In the genomic region with DNA sequence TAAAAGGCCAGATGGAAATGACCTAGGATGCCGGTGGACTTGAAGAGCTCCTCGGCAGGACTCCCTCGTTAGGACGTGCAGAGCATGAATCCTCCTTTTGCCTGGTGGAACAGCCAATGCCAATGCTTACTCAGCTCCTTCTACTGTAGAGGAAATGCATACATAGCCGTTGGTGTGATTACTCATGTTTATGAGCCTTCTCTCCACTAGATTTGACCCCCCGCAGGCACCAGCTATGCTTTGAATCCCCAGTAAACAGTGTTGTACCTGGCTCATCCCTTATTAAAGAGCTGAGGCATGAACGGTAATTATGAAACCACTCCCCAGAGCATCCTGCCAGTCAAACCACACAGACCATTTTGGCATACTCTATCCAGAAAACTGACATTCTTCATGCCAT, we compare ENCODE assay signal across 18 cellular contexts.
DNase-seq lines count a peak whose midpoint lies in the region; ATAC-seq, FAIRE-seq and TF ChIP-seq lines count a peak whose summit lies in the region.
"Had no signal": no experiment of that assay in that cellular context is flagged by ENCODE, and none has a peak within 500 bp of the region (broad histone marks: within the 10 kb centered on the region; RNA-seq: fewer than 3 reads in every experiment).

No MANE protein-coding gene starts in this region.

- no peaks in the 10 kb centered on the region for H4K20me1 ChIP-seq in IMR-90 (ENCODE audit: insufficient read depth, low read length)
- H4K20me1 ChIP-seq: BLaER1 treated with 17β-estradiol and CSF1 and Interleukin-3, amounts not matched to agents 10 nM and 100 nM had no signal

- dilution Hi-C loops in IMR-90 (cut with HindIII; ENCODE audit: low sequenced_read_pairs, unreplicated experiment), result no loop called here

- H4K5ac ChIP-seq in IMR-90 (ENCODE audit: low read depth, low read length), result peak overlapping the region; percentile 49; the same call in 1 of the 2 replicates

- H2BK15ac ChIP-seq in IMR-90 (ENCODE audit: low read depth, low read length), result 0 out of 3 replicates have a peak overlapping the region, but pooled peaks have one; percentile 57

- H2BK20ac ChIP-seq in IMR-90 (ENCODE audit: low read depth, low read length), result 0 out of 2 replicates have a peak overlapping the region, but pooled peaks have one; percentile 4

- H4K8ac ChIP-seq in IMR-90 (ENCODE audit: low read depth in 2 of 2, low read length in 2 of 2), result peak overlapping the region in 1 of 2 experiments; percentile 44; a peak in 1 of 4 replicates

- no peak for TF ChIP-seq RAD21 in IMR-90 (IDR thresholded peaks at IDR 0.05; ENCODE audit: low read length)

- peaks cover 15 to 39% of the 10 kb centered on the region in 2 experiments; a peak in 3 of 4 replicates for H3K79me1 ChIP-seq in IMR-90 (ENCODE audit: low read depth in 1 of 2, low read length in 2 of 2)

- in situ Hi-C loops in IMR-90 (cut with MboI; ENCODE audit: low sequenced_read_pairs), result no loop called here

- H3K9me3 ChIP-seq in IMR-90 (ENCODE audit: control insufficient read depth, insufficient read depth, low read length), result no peaks in the 10 kb centered on the region
- H3K9me3 ChIP-seq: BLaER1 treated with 17β-estradiol and CSF1 and Interleukin-3, amounts not matched to agents 10 nM and 100 nM; uterus had no signal

- WGBS in IMR-90 (ENCODE audit: extremely low coverage in 2 of 2, insufficient read length in 1 of 2), 2 experiments, result 100% methylated on average over 4 of the region's 7 CpGs; no CpG with 5 or more reads in 1 of the 2 experiments

- no peaks in the 10 kb centered on the region for H3K27me3 ChIP-seq in IMR-90 (ENCODE audit: control insufficient read depth, insufficient read depth, low read length)
- H3K27me3 ChIP-seq: BLaER1 treated with 17β-estradiol and CSF1 and Interleukin-3, amounts not matched to agents 10 nM and 100 nM; uterus had no signal

- CTCF ChIA-PET in IMR-90 (lab: Yijun Ruan, JAX), result no interaction called here

- no peak overlapping the region; the same call in 1 of the 2 replicates for H2AK5ac ChIP-seq in IMR-90 (ENCODE audit: low read depth, low read length)

- intact Hi-C loops in IMR-90 (cut with micrococcal nuclease) (no loop called here), Right ventricle myocardium superior (cut with DNase I) (no loop called here)

- H3K27me3 Mint-ChIP-seq in effector memory CD8-positive, alpha-beta T cell, result peaks cover 46 to 69% of the 10 kb centered on the region in 2 donors

- H3K4me3 Mint-ChIP-seq in effector memory CD8-positive, alpha-beta T cell, result no peak overlapping the region
- H3K4me3 Mint-ChIP-seq: activated CD8-positive, alpha-beta memory T cell treated with anti-CD3 and anti-CD28 coated beads, Interleukin-2, amount 10 ng/mL, durations not matched to agents 7 days and 5 days; activated naive CD4-positive, alpha-beta T cell treated with anti-CD3 and anti-CD28 coated beads for 36 hours; central memory CD8-positive, alpha-beta T cell; naive thymus-derived CD8-positive, alpha-beta T cell; stimulated activated naive B cell treated with anti-CD40 and anti-IgM and Interleukin-4, amounts not matched to agents 10 μg/mL and 1 μg/mL and 100 μg/mL, for 72 hours had no signal

- H3K4me1 Mint-ChIP-seq in effector memory CD8-positive, alpha-beta T cell (ENCODE audit: low read depth in 2 of 2), result no peaks in the 10 kb centered on the region
- H3K4me1 Mint-ChIP-seq: activated CD8-positive, alpha-beta memory T cell treated with anti-CD3 and anti-CD28 coated beads, Interleukin-2, amount 10 ng/mL, durations not matched to agents 7 days and 5 days; central memory CD8-positive, alpha-beta T cell; naive thymus-derived CD8-positive, alpha-beta T cell; stimulated activated naive B cell treated with anti-CD40 and anti-IgM and Interleukin-4, amounts not matched to agents 10 μg/mL and 1 μg/mL and 100 μg/mL, for 72 hours had no signal

- TF ChIP-seq POLR2A in IMR-90 (IDR thresholded peaks at IDR 0.05; ENCODE audit: low read depth, low read length), result no peak

- no peak overlapping the region for H2AFZ ChIP-seq in IMR-90 (replicated peaks; ENCODE audit: low read length, poor library complexity)

- no peak overlapping the region for H3K4me2 ChIP-seq in IMR-90 (ENCODE audit: low read depth, low read length)

- no TSS peak for BruUV-seq in IMR-90 (replicated peaks; lab: Mats Ljungman, UMichigan)

- peak overlapping the region; percentile 4; the same call in 1 of the 2 replicates for H3K14ac ChIP-seq in IMR-90 (replicated peaks; ENCODE audit: low read depth, low read length)

- POLR2A ChIA-PET in IMR-90 (lab: Charles Lee; ENCODE audit: unreplicated experiment), result no interaction called here

- FAIRE-seq in D721Med (lab: Jason Lieb, UNC), result no peak
- FAIRE-seq: GM12878 had no signal

- peaks cover 2% of the 10 kb centered on the region for H3K36me3 Mint-ChIP-seq in effector memory CD8-positive, alpha-beta T cell (ENCODE audit: insufficient read depth)
- H3K36me3 Mint-ChIP-seq: activated CD8-positive, alpha-beta memory T cell treated with anti-CD3 and anti-CD28 coated beads, Interleukin-2, amount 10 ng/mL, durations not matched to agents 7 days and 5 days; naive thymus-derived CD8-positive, alpha-beta T cell; stimulated activated naive B cell treated with anti-CD40 and anti-IgM and Interleukin-4, amounts not matched to agents 10 μg/mL and 1 μg/mL and 100 μg/mL, for 72 hours had no signal

- H2BK5ac ChIP-seq in IMR-90 (ENCODE audit: low read depth, low read length, poor library complexity, severe bottlenecking), result no peak overlapping the region

- TF ChIP-seq CTCF in IMR-90 (conservative IDR thresholded peaks at IDR 0.05; ENCODE audit: low read depth, low read length) (no peak), fibroblast of mammary gland (conservative IDR thresholded peaks at IDR 0.05; ENCODE audit: control insufficient read depth, insufficient read depth, low read depth, low read length) (no peak), D721Med (IDR thresholded peaks at IDR 0.05; ENCODE audit: insufficient read depth, missing control alignments) (no peak)

- peaks cover 63% of the 10 kb centered on the region for H3K36me3 ChIP-seq in IMR-90 (ENCODE audit: control insufficient read depth, insufficient read depth, low read length)
- H3K36me3 ChIP-seq: BLaER1 treated with 17β-estradiol and CSF1 and Interleukin-3, amounts not matched to agents 10 nM and 100 nM; uterus had no signal

- H3K18ac ChIP-seq in IMR-90 (ENCODE audit: low read depth, low read length), result peak overlapping the region; percentile 68; the same call in 1 of the 2 replicates

- peaks cover 30% of the 10 kb centered on the region for H3K9me1 ChIP-seq in IMR-90 (ENCODE audit: insufficient read depth, low read length)

- peak overlapping the region; percentile 31 for H4K91ac ChIP-seq in IMR-90 (ENCODE audit: insufficient read depth, low read depth, low read length)

- H3K4me1 ChIP-seq in IMR-90 (ENCODE audit: control insufficient read depth, insufficient read depth, low read length), result peaks cover 16% of the 10 kb centered on the region
- H3K4me1 ChIP-seq: uterus had no signal

- H3K56ac ChIP-seq in IMR-90 (ENCODE audit: extremely low read depth, insufficient read depth, low read length), result no peak overlapping the region

- peak; percentile 88 for DNase-seq in EH (ENCODE audit: low read depth)
- DNase-seq in IMR-90, result peak; percentile 48
- DNase-seq in RPMI7951 (ENCODE audit: low read depth), result peak; percentile 94
- DNase-seq in fibroblast of mammary gland (ENCODE audit: low read depth), result peak; percentile 45
- no peak for DNase-seq in D721Med (ENCODE audit: insufficient read length, low spot score)
- DNase-seq in Right ventricle myocardium superior, result no peak
- DNase-seq in activated CD8-positive, alpha-beta memory T cell treated with anti-CD3 and anti-CD28 coated beads for 24 hours, result no peak
- DNase-seq in effector memory CD8-positive, alpha-beta T cell, result no peak
- DNase-seq: activated CD8-positive, alpha-beta memory T cell treated with anti-CD3 and anti-CD28 coated beads, Interleukin-2, amount 10 ng/mL, durations not matched to agents 7 days and 5 days; activated naive CD4-positive, alpha-beta T cell treated with anti-CD3 and anti-CD28 coated beads for 36 hours; DND-41; naive thymus-derived CD8-positive, alpha-beta T cell; NCI-H2029; stimulated activated naive B cell treated with anti-CD40 and anti-IgM and Interleukin-4, amounts not matched to agents 10 μg/mL and 1 μg/mL and 100 μg/mL, for 72 hours; uterus had no signal

- no peaks in the 10 kb centered on the region for H3K9me3 Mint-ChIP-seq in effector memory CD8-positive, alpha-beta T cell
- H3K9me3 Mint-ChIP-seq: activated naive CD4-positive, alpha-beta T cell treated with anti-CD3 and anti-CD28 coated beads for 36 hours; central memory CD8-positive, alpha-beta T cell; naive thymus-derived CD8-positive, alpha-beta T cell; stimulated activated naive B cell treated with anti-CD40 and anti-IgM and Interleukin-4, amounts not matched to agents 10 μg/mL and 1 μg/mL and 100 μg/mL, for 72 hours had no signal

- no peak overlapping the region for H3K23ac ChIP-seq in IMR-90 (ENCODE audit: low read depth, low read length)

- no peak overlapping the region for H2AK9ac ChIP-seq in IMR-90 (replicated peaks; ENCODE audit: low read depth, low read length, poor library complexity)

- H3K27ac Mint-ChIP-seq in effector memory CD8-positive, alpha-beta T cell, result no peak overlapping the region
- H3K27ac Mint-ChIP-seq: activated CD8-positive, alpha-beta memory T cell treated with anti-CD3 and anti-CD28 coated beads, Interleukin-2, amount 10 ng/mL, durations not matched to agents 7 days and 5 days; activated naive CD4-positive, alpha-beta T cell treated with anti-CD3 and anti-CD28 coated beads for 36 hours; naive thymus-derived CD8-positive, alpha-beta T cell; stimulated activated naive B cell treated with anti-CD40 and anti-IgM and Interleukin-4, amounts not matched to agents 10 μg/mL and 1 μg/mL and 100 μg/mL, for 72 hours had no signal

- no peak overlapping the region for H3K4me3 ChIP-seq in IMR-90 (ENCODE audit: insufficient read depth, low read depth, low read length)
- no peak overlapping the region for H3K4me3 ChIP-seq in fibroblast of mammary gland (ENCODE audit: control insufficient read depth, low read depth, low read length)
- H3K4me3 ChIP-seq: BLaER1 treated with 17β-estradiol and CSF1 and Interleukin-3, amounts not matched to agents 10 nM and 100 nM; GM12878; uterus had no signal

- peak; percentile 38; the same call in 1 of the 2 replicates for ATAC-seq in IMR-90 (ENCODE audit: low read depth)
- ATAC-seq in Right ventricle myocardium superior (ENCODE audit: poor library complexity), result no peak
- ATAC-seq in effector memory CD8-positive, alpha-beta T cell (replicated peaks), result no peak
- ATAC-seq: activated CD8-positive, alpha-beta memory T cell treated with anti-CD3 and anti-CD28 coated beads, Interleukin-2, amount 10 ng/mL, durations not matched to agents 7 days and 5 days; GM12878; naive thymus-derived CD8-positive, alpha-beta T cell; stimulated activated naive B cell treated with anti-CD40 and anti-IgM and Interleukin-4, amounts not matched to agents 10 μg/mL and 1 μg/mL and 100 μg/mL, for 72 hours had no signal

- H3K4ac ChIP-seq in IMR-90 (ENCODE audit: low read depth, low read length), result peak overlapping the region; percentile 14; the same call in 1 of the 2 replicates

- H3K27ac ChIP-seq in IMR-90 (ENCODE audit: insufficient read depth, low read length), result no peak overlapping the region
- H3K27ac ChIP-seq: BLaER1 treated with 17β-estradiol and CSF1 and Interleukin-3, amounts not matched to agents 10 nM and 100 nM had no signal

- H3K9ac ChIP-seq in IMR-90 (ENCODE audit: low read depth, low read length), result no peak overlapping the region
- H3K9ac ChIP-seq: BLaER1 treated with 17β-estradiol and CSF1 and Interleukin-3, amounts not matched to agents 10 nM and 100 nM had no signal

- H2BK120ac ChIP-seq in IMR-90 (ENCODE audit: low read depth, low read length), result peak overlapping the region; percentile 28; the same call in 1 of the 2 replicates

Comparison
In these comparisons a context has a peak if more than half of its experiments do, and no peak if none do; other contexts are left out.
1. DNase-seq: peak in EH (single experiment), IMR-90 (single experiment), RPMI7951 (single experiment) and fibroblast of mammary gland (single experiment); none in D721Med (single experiment), Right ventricle myocardium superior (single experiment), activated CD8-positive, alpha-beta memory T cell treated with anti-CD3 and anti-CD28 coated beads for 24 hours (single experiment) and effector memory CD8-positive, alpha-beta T cell (0 of 3).